In genomic region chr13:102197193-102197592, GRCh38 we compare ENCODE assay signal across 15 cellular contexts.
A peak's percentile ranks its signal among the peaks of the same experiment; 100 is the strongest.
DNase-seq lines count a peak whose midpoint lies in the region; ATAC-seq and TF ChIP-seq lines count a peak whose summit lies in the region.
"Had no signal": no experiment of that assay in that cellular context is flagged by ENCODE, and none has a peak within 500 bp of the region (broad histone marks: within the 10 kb centered on the region; RNA-seq: fewer than 3 reads in every experiment).

No MANE protein-coding gene starts in this region.

- H3K9me3 ChIP-seq in H9 (ENCODE audit: control insufficient read depth, low read depth, low read length) (no peaks in the 10 kb centered on the region), PC-9 (ENCODE audit: insufficient read depth, low read depth) (peaks cover 4% of the 10 kb centered on the region; the same call in 1 of the 2 replicates), right cardiac atrium (ENCODE audit: control insufficient read depth, low read length) (no peaks in the 10 kb centered on the region)
- H3K9me3 ChIP-seq: Caco-2, prostate gland had no signal

- no peak overlapping the region for H2BK5ac ChIP-seq in H9 (ENCODE audit: insufficient read length, low read length)

- H3K4me3 ChIP-seq in PC-9 (no peak overlapping the region), right cardiac atrium (ENCODE audit: low read length) (no peak overlapping the region)
- H3K4me3 ChIP-seq: prostate gland had no signal

- H3F3A ChIP-seq in PC-9 (ENCODE audit: insufficient read depth, low read depth) = no peaks in the 10 kb centered on the region

- no peaks in the 10 kb centered on the region for H3K27me3 Mint-ChIP-seq in H9 (ENCODE audit: low read depth)
- H3K27me3 Mint-ChIP-seq in stimulated activated naive B cell treated with anti-CD40 and anti-IgM and Interleukin-4, amounts not matched to agents 10 μg/mL and 1 μg/mL and 100 μg/mL, for 72 hours = no peaks in the 10 kb centered on the region

- TF ChIP-seq CTCF in C4-2B (conservative IDR thresholded peaks at IDR 0.05) = peak; percentile 43
- peak; percentile 68 for TF ChIP-seq CTCF in H9 (conservative IDR thresholded peaks at IDR 0.05)
- peak; percentile 32; the same call in 1 of the 2 replicates for TF ChIP-seq CTCF in PC-9 (conservative IDR thresholded peaks at IDR 0.05)

- no peak overlapping the region for H3K4ac ChIP-seq in H9 (ENCODE audit: low read depth, low read length)

- no peaks in the 10 kb centered on the region for H3K9me3 Mint-ChIP-seq in H9
- H3K9me3 Mint-ChIP-seq in stimulated activated naive B cell treated with anti-CD40 and anti-IgM and Interleukin-4, amounts not matched to agents 10 μg/mL and 1 μg/mL and 100 μg/mL, for 72 hours = peaks cover 0 to 2% of the 10 kb centered on the region in 2 donors

- POLR2A ChIA-PET in PC-9 (lab: Charles Lee; ENCODE audit: unreplicated experiment) = no interaction called here

- no peak overlapping the region for H3T11ph ChIP-seq in H9 (ENCODE audit: low read length)

- H4K20me1 ChIP-seq in H9 (ENCODE audit: control insufficient read depth, insufficient read depth, insufficient read length) = no peaks in the 10 kb centered on the region
- no peaks in the 10 kb centered on the region for H4K20me1 ChIP-seq in PC-9 (ENCODE audit: insufficient read depth)

- CTCF ChIA-PET in PC-9 (lab: Charles Lee) = no interaction called here

- no peak overlapping the region for H3K27ac Mint-ChIP-seq in H9
- no peak overlapping the region for H3K27ac Mint-ChIP-seq in stimulated activated naive B cell treated with anti-CD40 and anti-IgM and Interleukin-4, amounts not matched to agents 10 μg/mL and 1 μg/mL and 100 μg/mL, for 72 hours

- no peak overlapping the region for H3K23ac ChIP-seq in H9 (ENCODE audit: insufficient read length, low read depth, low read length)

- no peak overlapping the region for H3K9ac ChIP-seq in H9 (ENCODE audit: extremely low read depth, insufficient read length, low read length)

- no peak overlapping the region for H2BK120ac ChIP-seq in H9 (ENCODE audit: low read depth, low read length, poor library complexity, severe bottlenecking)

- H3K36me3 Mint-ChIP-seq in H9 (ENCODE audit: insufficient read depth in 1 of 3, low read depth in 3 of 3) = no peaks in the 10 kb centered on the region; a peak in 1 of 7 replicates
- no peaks in the 10 kb centered on the region for H3K36me3 Mint-ChIP-seq in stimulated activated naive B cell treated with anti-CD40 and anti-IgM and Interleukin-4, amounts not matched to agents 10 μg/mL and 1 μg/mL and 100 μg/mL, for 72 hours

- no peak overlapping the region for H2BK20ac ChIP-seq in H9 (ENCODE audit: low read depth, low read length, poor library complexity, severe bottlenecking)

- H4K5ac ChIP-seq in H9 (ENCODE audit: insufficient read length, low read depth, low read length) = no peak overlapping the region

- H3K4me1 Mint-ChIP-seq in H9 = peaks cover 2 to 7% of the 10 kb centered on the region in 2 experiments; a peak in 3 of 4 replicates
- no peaks in the 10 kb centered on the region for H3K4me1 Mint-ChIP-seq in stimulated activated naive B cell treated with anti-CD40 and anti-IgM and Interleukin-4, amounts not matched to agents 10 μg/mL and 1 μg/mL and 100 μg/mL, for 72 hours

- no TSS peak for BruUV-seq in PC-9 (replicated peaks; lab: Mats Ljungman, UMichigan)

- H3K4me1 ChIP-seq in H9 (ENCODE audit: insufficient read depth, low read length) (no peaks in the 10 kb centered on the region; the same call in 1 of the 2 replicates), PC-9 (replicated peaks; ENCODE audit: insufficient read depth) (peaks cover 4% of the 10 kb centered on the region; the same call in 1 of the 2 replicates), right cardiac atrium (ENCODE audit: control insufficient read depth, insufficient read depth, low read length) (no peaks in the 10 kb centered on the region)
- H3K4me1 ChIP-seq: Caco-2, prostate gland had no signal

- no peak overlapping the region for H2AFZ ChIP-seq in H9 (ENCODE audit: low read length)
- no peak overlapping the region for H2AFZ ChIP-seq in PC-9

- H3K23me2 ChIP-seq in H9 (ENCODE audit: insufficient read length, low read depth, low read length, poor library complexity, severe bottlenecking) = no peaks in the 10 kb centered on the region

- H3K79me2 ChIP-seq in H9 (ENCODE audit: insufficient read depth, low read length) = no peaks in the 10 kb centered on the region
- no peaks in the 10 kb centered on the region for H3K79me2 ChIP-seq in PC-9 (ENCODE audit: low read depth)

- DNase-seq in H9 = peak; percentile 45
- DNase-seq in PC-9 = no peak
- no peak for DNase-seq in right cardiac atrium
- no peak for DNase-seq in H4 (ENCODE audit: low spot score)
- no peak for DNase-seq in CD1c-positive myeloid dendritic cell (ENCODE audit: extremely low spot score)
- DNase-seq in cerebellar nuclear complex (lab: John Stamatoyannopoulos, UW) = no peak
- DNase-seq in stimulated activated naive B cell treated with anti-CD40 and anti-IgM and Interleukin-4, amounts not matched to agents 10 μg/mL and 1 μg/mL and 100 μg/mL, for 72 hours = no peak
- DNase-seq: activated T-cell treated with anti-CD3 and anti-CD28 coated beads, Interleukin-2, amount 50 U/mL, for 48 hours; cortex of kidney; kidney; NCI-H2029; T-helper 1 cell had no signal

- H2BK15ac ChIP-seq in H9 (ENCODE audit: low read depth, low read length) = no peak overlapping the region

- no peak overlapping the region for H2AK5ac ChIP-seq in H9 (ENCODE audit: insufficient read length, low read length)

- H4K8ac ChIP-seq in H9 (replicated peaks; ENCODE audit: insufficient read length, low read depth, low read length) = no peak overlapping the region

- H3K27me3 ChIP-seq in H9 (ENCODE audit: insufficient read depth, low read length) (no peaks in the 10 kb centered on the region), PC-9 (ENCODE audit: insufficient read depth, low read depth) (peaks cover 11% of the 10 kb centered on the region), right cardiac atrium (ENCODE audit: control insufficient read depth, insufficient read depth) (no peaks in the 10 kb centered on the region)

- intact Hi-C loops in PC-9 (cut with micrococcal nuclease; ENCODE audit: unreplicated experiment) = loop anchor here (5.0 kb wide), 1 partner anchor 650 kb away; the partner anchor contains the start of gene ERCC5
- intact Hi-C loops in right cardiac atrium (cut with DNase I) = loop anchor here in 1 of 4 donors (5.0 kb wide), 1 partner anchor 260 kb away; no protein-coding TSS in a partner anchor

- no peak overlapping the region for H2BK12ac ChIP-seq in H9 (ENCODE audit: insufficient read length, low read depth, low read length)

- no peak overlapping the region for H3K14ac ChIP-seq in H9 (ENCODE audit: insufficient read depth, low read length)

- no peak overlapping the region for H3K27ac ChIP-seq in C4-2B
- H3K27ac ChIP-seq in H9 (ENCODE audit: insufficient read length, low read depth, low read length) = no peak overlapping the region
- H3K27ac ChIP-seq in PC-9 = no peak overlapping the region
- no peak overlapping the region for H3K27ac ChIP-seq in right cardiac atrium (ENCODE audit: low read length)
- H3K27ac ChIP-seq: prostate gland had no signal

- no peak overlapping the region for H4K91ac ChIP-seq in H9 (ENCODE audit: insufficient read length, low read depth, low read length)

- no peak overlapping the region for H3K18ac ChIP-seq in H9 (ENCODE audit: insufficient read length, low read depth, low read length)

- H3K36me3 ChIP-seq in PC-9 (ENCODE audit: low read depth) = no peaks in the 10 kb centered on the region
- H3K36me3 ChIP-seq: prostate gland had no signal

- no CpG with 5 or more reads among the region's 1 CpG for WGBS in H9 (ENCODE audit: extremely low coverage, insufficient read length, low lambda C conversion rate)
- WGBS in right cardiac atrium = 53% methylated on average over 1 of the region's 1 CpG

- no peak overlapping the region for H3K56ac ChIP-seq in H9 (ENCODE audit: insufficient read length, low read depth, low read length)

- peak; percentile 58 to 68 for ATAC-seq in right cardiac atrium
- ATAC-seq in stimulated activated naive B cell treated with anti-CD40 and anti-IgM and Interleukin-4, amounts not matched to agents 10 μg/mL and 1 μg/mL and 100 μg/mL, for 72 hours (replicated peaks) = no peak

- no peaks in the 10 kb centered on the region for H3K9me2 ChIP-seq in PC-9 (ENCODE audit: insufficient read depth)

- H3K4me2 ChIP-seq in H9 (ENCODE audit: insufficient read depth, insufficient read length, low read length) (no peak overlapping the region), PC-9 (no peak overlapping the region)

- H3K4me3 Mint-ChIP-seq in H9 = no peak overlapping the region
- no peak overlapping the region for H3K4me3 Mint-ChIP-seq in stimulated activated naive B cell treated with anti-CD40 and anti-IgM and Interleukin-4, amounts not matched to agents 10 μg/mL and 1 μg/mL and 100 μg/mL, for 72 hours

- no peaks in the 10 kb centered on the region for H3K79me1 ChIP-seq in H9 (ENCODE audit: insufficient read depth, low read depth, low read length, poor library complexity, severe bottlenecking)

Comparison
In these comparisons a context has a peak if more than half of its experiments do, and no peak if none do; other contexts are left out.
1. ATAC-seq: peak in right cardiac atrium (2 of 2); none in stimulated activated naive B cell treated with anti-CD40 and anti-IgM and Interleukin-4, amounts not matched to agents 10 μg/mL and 1 μg/mL and 100 μg/mL, for 72 hours (0 of 2).
2. Peak in every context shown above with its lines, with median percentiles within 50 percentile points of each other: CTCF ChIP-seq.